Comparison of ENCODE assay signal across 16 cellular contexts in the genomic region with DNA sequence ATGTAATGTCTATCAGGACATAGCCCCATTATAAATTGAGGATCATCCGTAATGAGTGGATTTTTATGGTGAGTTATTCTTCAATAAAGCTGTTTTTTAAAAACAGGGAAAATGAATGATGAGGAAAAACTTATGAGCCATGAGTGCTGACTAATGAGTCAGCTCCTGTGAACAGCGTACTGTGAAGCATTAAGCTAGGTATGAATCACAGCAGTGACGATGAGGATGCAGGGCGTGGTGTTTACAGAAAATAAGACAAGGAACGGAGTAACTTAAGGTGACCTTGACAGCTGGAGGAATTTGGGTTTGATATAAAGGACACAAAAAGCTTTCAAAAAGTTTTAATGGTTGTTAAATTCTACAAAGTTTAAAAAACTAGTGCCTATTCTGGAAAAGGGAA.
A peak's percentile ranks its signal among the peaks of the same experiment; 100 is the strongest.
DNase-seq lines count a peak whose midpoint lies in the region; ATAC-seq and TF ChIP-seq lines count a peak whose summit lies in the region.
"Had no signal": no experiment of that assay in that cellular context is flagged by ENCODE, and none has a peak within 500 bp of the region (broad histone marks: within the 10 kb centered on the region; RNA-seq: fewer than 3 reads in every experiment).

No MANE protein-coding gene starts in this region.

- no peaks in the 10 kb centered on the region for H3K79me2 ChIP-seq in fibroblast of lung (ENCODE audit: control insufficient read depth, insufficient read depth, low read length)

- H3K4me3 ChIP-seq in fibroblast of lung (replicated peaks in 1 of 4; ENCODE audit: control extremely low read depth in 1 of 4, insufficient read depth in 1 of 4, low read depth in 3 of 4, low read length in 4 of 4) (no peak overlapping the region), skeletal muscle satellite cell (ENCODE audit: low read length) (no peak overlapping the region), prostate gland (no peak overlapping the region)
- H3K4me3 ChIP-seq in CD8-positive, alpha-beta memory T cell (ENCODE audit: low read length) = no peak overlapping the region
- H3K4me3 ChIP-seq: dorsolateral prefrontal cortex, upper lobe of left lung had no signal

- no peaks in the 10 kb centered on the region for H3K9me3 ChIP-seq in fibroblast of lung (ENCODE audit: control insufficient read depth, insufficient read depth, low read depth, low read length)
- no peaks in the 10 kb centered on the region for H3K9me3 ChIP-seq in skeletal muscle satellite cell (replicated peaks; ENCODE audit: low read length)
- no peaks in the 10 kb centered on the region for H3K9me3 ChIP-seq in CD8-positive, alpha-beta memory T cell (ENCODE audit: low read length)
- H3K9me3 ChIP-seq in prostate gland = no peaks in the 10 kb centered on the region
- H3K9me3 ChIP-seq: neutrophil, upper lobe of left lung had no signal

- H3K36me3 ChIP-seq in fibroblast of lung (ENCODE audit: control insufficient read depth, insufficient read depth, low read length) = no peaks in the 10 kb centered on the region
- H3K36me3 ChIP-seq in skeletal muscle satellite cell (ENCODE audit: insufficient read depth, low read length) = no peaks in the 10 kb centered on the region
- no peaks in the 10 kb centered on the region for H3K36me3 ChIP-seq in CD8-positive, alpha-beta memory T cell (ENCODE audit: insufficient read depth, low read length)
- no peaks in the 10 kb centered on the region for H3K36me3 ChIP-seq in prostate gland
- H3K36me3 ChIP-seq: neutrophil, upper lobe of left lung had no signal

- H3K9ac ChIP-seq in fibroblast of lung (ENCODE audit: insufficient read depth, low read length) = no peak overlapping the region
- peak overlapping the region; percentile 41 for H3K9ac ChIP-seq in skeletal muscle satellite cell (ENCODE audit: low read depth, low read length)

- H3K4me3 Mint-ChIP-seq in CD8-positive, alpha-beta memory T cell = no peak overlapping the region
- no peak overlapping the region for H3K4me3 Mint-ChIP-seq in mesothelial cell of epicardium
- H3K4me3 Mint-ChIP-seq: activated CD4-positive, alpha-beta T cell treated with anti-CD3 and anti-CD28 coated beads for 36 hours had no signal

- no peak overlapping the region for H3K27ac Mint-ChIP-seq in CD8-positive, alpha-beta memory T cell
- H3K27ac Mint-ChIP-seq in mesothelial cell of epicardium = no peak overlapping the region
- H3K27ac Mint-ChIP-seq: activated CD4-positive, alpha-beta T cell treated with anti-CD3 and anti-CD28 coated beads for 36 hours had no signal

- CTCF ChIA-PET in CD8-positive, alpha-beta memory T cell (lab: Charles Lee) = no interaction called here

- ATAC-seq in GM19351 (IDR thresholded peaks at IDR 0.05; ENCODE audit: unreplicated experiment) = peak; percentile 34
- no peak for ATAC-seq in HG03175 (IDR thresholded peaks at IDR 0.05; ENCODE audit: unreplicated experiment)
- ATAC-seq: activated CD4-positive, alpha-beta T cell treated with anti-CD3 and anti-CD28 coated beads for 36 hours had no signal

- intact Hi-C loops in prostate gland (cut with DNase I) = no loop called here

- no peaks in the 10 kb centered on the region for H4K20me1 ChIP-seq in fibroblast of lung (ENCODE audit: control insufficient read depth, extremely low read depth, insufficient read depth, low read length)

- POLR2A ChIA-PET in CD8-positive, alpha-beta memory T cell (lab: Charles Lee) = no interaction called here

- 68% methylated on average over 5 of the region's 5 CpGs for WGBS in prostate gland

- H3K27me3 ChIP-seq in fibroblast of lung (ENCODE audit: control insufficient read depth, insufficient read depth, low read length) (no peaks in the 10 kb centered on the region), skeletal muscle satellite cell (ENCODE audit: control insufficient read depth, insufficient read depth, low read length) (no peaks in the 10 kb centered on the region), prostate gland (replicated peaks; ENCODE audit: insufficient read depth) (no peaks in the 10 kb centered on the region)
- peaks cover 6% of the 10 kb centered on the region for H3K27me3 ChIP-seq in CD8-positive, alpha-beta memory T cell (ENCODE audit: insufficient read depth, low read length, poor library complexity, severe bottlenecking)
- H3K27me3 ChIP-seq: dorsolateral prefrontal cortex, upper lobe of left lung had no signal

- H3K4me1 Mint-ChIP-seq in CD8-positive, alpha-beta memory T cell = no peaks in the 10 kb centered on the region
- H3K4me1 Mint-ChIP-seq in mesothelial cell of epicardium = no peaks in the 10 kb centered on the region
- H3K4me1 Mint-ChIP-seq: activated CD4-positive, alpha-beta T cell treated with anti-CD3 and anti-CD28 coated beads for 36 hours had no signal

- H2AFZ ChIP-seq in fibroblast of lung (ENCODE audit: low read length) = no peak overlapping the region

- no peaks in the 10 kb centered on the region for H3K36me3 Mint-ChIP-seq in CD8-positive, alpha-beta memory T cell
- no peaks in the 10 kb centered on the region for H3K36me3 Mint-ChIP-seq in mesothelial cell of epicardium

- no peak for TF ChIP-seq POLR2A in prostate gland (IDR thresholded peaks at IDR 0.05)

- in situ Hi-C loops in SK-MEL-5 (cut with HindIII; ENCODE audit: low pct_unique_long_range_greater_than_20kb, low sequenced_read_pairs) = no loop called here

- H3K4me1 ChIP-seq in fibroblast of lung (ENCODE audit: control insufficient read depth, extremely low read depth, insufficient read depth, low read length) (peaks cover 21% of the 10 kb centered on the region), skeletal muscle satellite cell (ENCODE audit: control insufficient read depth, insufficient read depth, low read length) (peaks cover 43% of the 10 kb centered on the region), prostate gland (replicated peaks) (no peaks in the 10 kb centered on the region)
- H3K4me1 ChIP-seq in CD8-positive, alpha-beta memory T cell (ENCODE audit: insufficient read depth, low read length) = no peaks in the 10 kb centered on the region
- H3K4me1 ChIP-seq: upper lobe of left lung had no signal

- H3K9me3 Mint-ChIP-seq in CD8-positive, alpha-beta memory T cell = no peaks in the 10 kb centered on the region
- H3K9me3 Mint-ChIP-seq in mesothelial cell of epicardium = no peaks in the 10 kb centered on the region

- TF ChIP-seq CTCF in fibroblast of lung (conservative IDR thresholded peaks at IDR 0.05 in 1 of 2, IDR thresholded peaks at IDR 0.05 in 1 of 2; ENCODE audit: low read depth in 1 of 2, low read length in 2 of 2) (no peak), mesothelial cell of epicardium (IDR thresholded peaks at IDR 0.05; ENCODE audit: unreplicated experiment) (no peak), prostate gland (IDR thresholded peaks at IDR 0.05) (no peak)

- no peak overlapping the region for H3K4me2 ChIP-seq in fibroblast of lung (ENCODE audit: extremely low read depth, insufficient read depth, low read length)
- H3K4me2 ChIP-seq in skeletal muscle satellite cell (ENCODE audit: low read length) = peak overlapping the region; percentile 27

- H3K27me3 Mint-ChIP-seq in CD8-positive, alpha-beta memory T cell = peaks cover 8 to 20% of the 10 kb centered on the region in 2 donors
- H3K27me3 Mint-ChIP-seq in mesothelial cell of epicardium (ENCODE audit: low read depth) = peaks cover 15% of the 10 kb centered on the region

- DNase-seq in SK-MEL-5 (ENCODE audit: low read depth, low spot score) (peak; percentile 15), fibroblast of lung (ENCODE audit: low read depth in 2 of 2) (peak; percentile 88 to 92), mesothelial cell of epicardium (ENCODE audit: low spot score in 2 of 2, unreplicated experiment in 2 of 2) (no peak), prostate gland (ENCODE audit: low spot score) (no peak)
- DNase-seq in CD8-positive, alpha-beta memory T cell = no peak
- DNase-seq: activated CD4-positive, alpha-beta T cell treated with anti-CD3 and anti-CD28 coated beads for 36 hours; activated effector memory CD4-positive, alpha-beta T cell treated with anti-CD3 and anti-CD28 coated beads, Interleukin-2, amount 50 U/mL, for 16 hours; dorsolateral prefrontal cortex; islet precursor cell; NCI-H1436; RPMI8226; upper lobe of left lung had no signal

- H3K27ac ChIP-seq in fibroblast of lung (ENCODE audit: insufficient read depth, low read length) (peak overlapping the region; percentile 81), prostate gland (no peak overlapping the region)
- H3K27ac ChIP-seq in CD8-positive, alpha-beta memory T cell (ENCODE audit: low read depth, low read length) = no peak overlapping the region
- H3K27ac ChIP-seq: dorsolateral prefrontal cortex, neutrophil, upper lobe of left lung had no signal

Comparison
In these comparisons a context has a peak if more than half of its experiments do, and no peak if none do; other contexts are left out.
1. DNase-seq: peak in SK-MEL-5 (single experiment) and fibroblast of lung (2 of 2); none in CD8-positive, alpha-beta memory T cell (0 of 5), mesothelial cell of epicardium (0 of 2) and prostate gland (single experiment).